In genomic region chr15:39426552-39427532, GRCh38 we compare ENCODE assay signal across 1 cellular context.
A peak's percentile ranks its signal among the peaks of the same experiment; 100 is the strongest.
TF ChIP-seq lines count a peak whose summit lies in the region.

No MANE protein-coding gene starts in this region.

TF ChIP-seq in GM12878, 131 proteins besides CTCF, POLR2A, EP300 and RAD21 (continued from another document and continues in another):
- TF ChIP-seq IRF3 (IDR thresholded peaks at IDR 0.05) (no peak), SIX5 (IDR thresholded peaks at IDR 0.05; ENCODE audit: low read depth, low read length, severe bottlenecking) (no peak), NBN (IDR thresholded peaks at IDR 0.05) (peak; percentile 63; the same call in 1 of the 2 replicates), ZBTB40 (IDR thresholded peaks at IDR 0.05; ENCODE audit: borderline replicate concordance) (no peak; the same call in 1 of the 2 replicates), KLF5 (IDR thresholded peaks at IDR 0.05; ENCODE audit: partially characterized antibody) (no peak), ZNF24 (IDR thresholded peaks at IDR 0.05) (0 out of 2 replicates have a peak, but pooled peaks have one; percentile 28), NR2F1 (conservative IDR thresholded peaks at IDR 0.05) (0 out of 2 replicates have a peak, but pooled peaks have one; percentile 43), CBX5 (IDR thresholded peaks at IDR 0.05; ENCODE audit: low read depth) (peak; percentile 96), CHD4 (IDR thresholded peaks at IDR 0.05) (no peak), TCF3 (IDR thresholded peaks at IDR 0.05; ENCODE audit: borderline replicate concordance, insufficient read depth, low read depth, low read length) (peak; percentile 97), TCF7 (IDR thresholded peaks at IDR 0.05; ENCODE audit: borderline replicate concordance) (no peak), ZNF622 (IDR thresholded peaks at IDR 0.05) (no peak), STAT3 (IDR thresholded peaks at IDR 0.05; ENCODE audit: low read depth, low read length) (0 out of 2 replicates have a peak, but pooled peaks have one; percentile 57), CHD2 (IDR thresholded peaks at IDR 0.05; ENCODE audit: borderline replicate concordance, low read depth, low read length) (peak; percentile 64; the same call in 1 of the 2 replicates), RUNX3 (IDR thresholded peaks at IDR 0.05; ENCODE audit: low read length) (peak; percentile 99), ATF3 (IDR thresholded peaks at IDR 0.05; ENCODE audit: borderline replicate concordance, extremely low read depth, low read depth, low read length) (no peak), SMAD1 (IDR thresholded peaks at IDR 0.05; ENCODE audit: low read depth, partially characterized antibody) (no peak), TCF12 (IDR thresholded peaks at IDR 0.05; ENCODE audit: low read depth, low read length) (peak; percentile 97), SUZ12 (IDR thresholded peaks at IDR 0.05; ENCODE audit: unreplicated experiment) (no peak), BRCA1 (IDR thresholded peaks at IDR 0.05; ENCODE audit: low read depth, low read length) (no peak), PRDM15 (CRISPR knock-in tag; IDR thresholded peaks at IDR 0.05) (no peak)
- TF ChIP-seq, protein P1, sequence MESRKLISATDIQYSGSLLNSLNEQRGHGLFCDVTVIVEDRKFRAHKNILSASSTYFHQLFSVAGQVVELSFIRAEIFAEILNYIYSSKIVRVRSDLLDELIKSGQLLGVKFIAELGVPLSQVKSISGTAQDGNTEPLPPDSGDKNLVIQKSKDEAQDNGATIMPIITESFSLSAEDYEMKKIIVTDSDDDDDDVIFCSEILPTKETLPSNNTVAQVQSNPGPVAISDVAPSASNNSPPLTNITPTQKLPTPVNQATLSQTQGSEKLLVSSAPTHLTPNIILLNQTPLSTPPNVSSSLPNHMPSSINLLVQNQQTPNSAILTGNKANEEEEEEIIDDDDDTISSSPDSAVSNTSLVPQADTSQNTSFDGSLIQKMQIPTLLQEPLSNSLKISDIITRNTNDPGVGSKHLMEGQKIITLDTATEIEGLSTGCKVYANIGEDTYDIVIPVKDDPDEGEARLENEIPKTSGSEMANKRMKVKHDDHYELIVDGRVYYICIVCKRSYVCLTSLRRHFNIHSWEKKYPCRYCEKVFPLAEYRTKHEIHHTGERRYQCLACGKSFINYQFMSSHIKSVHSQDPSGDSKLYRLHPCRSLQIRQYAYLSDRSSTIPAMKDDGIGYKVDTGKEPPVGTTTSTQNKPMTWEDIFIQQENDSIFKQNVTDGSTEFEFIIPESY (IDR thresholded peaks at IDR 0.05): no peak
- TF ChIP-seq, protein P2, sequence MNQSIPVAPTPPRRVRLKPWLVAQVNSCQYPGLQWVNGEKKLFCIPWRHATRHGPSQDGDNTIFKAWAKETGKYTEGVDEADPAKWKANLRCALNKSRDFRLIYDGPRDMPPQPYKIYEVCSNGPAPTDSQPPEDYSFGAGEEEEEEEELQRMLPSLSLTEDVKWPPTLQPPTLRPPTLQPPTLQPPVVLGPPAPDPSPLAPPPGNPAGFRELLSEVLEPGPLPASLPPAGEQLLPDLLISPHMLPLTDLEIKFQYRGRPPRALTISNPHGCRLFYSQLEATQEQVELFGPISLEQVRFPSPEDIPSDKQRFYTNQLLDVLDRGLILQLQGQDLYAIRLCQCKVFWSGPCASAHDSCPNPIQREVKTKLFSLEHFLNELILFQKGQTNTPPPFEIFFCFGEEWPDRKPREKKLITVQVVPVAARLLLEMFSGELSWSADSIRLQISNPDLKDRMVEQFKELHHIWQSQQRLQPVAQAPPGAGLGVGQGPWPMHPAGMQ (IDR thresholded peaks at IDR 0.05; ENCODE audit: borderline replicate concordance): no peak
- TF ChIP-seq, protein P3, sequence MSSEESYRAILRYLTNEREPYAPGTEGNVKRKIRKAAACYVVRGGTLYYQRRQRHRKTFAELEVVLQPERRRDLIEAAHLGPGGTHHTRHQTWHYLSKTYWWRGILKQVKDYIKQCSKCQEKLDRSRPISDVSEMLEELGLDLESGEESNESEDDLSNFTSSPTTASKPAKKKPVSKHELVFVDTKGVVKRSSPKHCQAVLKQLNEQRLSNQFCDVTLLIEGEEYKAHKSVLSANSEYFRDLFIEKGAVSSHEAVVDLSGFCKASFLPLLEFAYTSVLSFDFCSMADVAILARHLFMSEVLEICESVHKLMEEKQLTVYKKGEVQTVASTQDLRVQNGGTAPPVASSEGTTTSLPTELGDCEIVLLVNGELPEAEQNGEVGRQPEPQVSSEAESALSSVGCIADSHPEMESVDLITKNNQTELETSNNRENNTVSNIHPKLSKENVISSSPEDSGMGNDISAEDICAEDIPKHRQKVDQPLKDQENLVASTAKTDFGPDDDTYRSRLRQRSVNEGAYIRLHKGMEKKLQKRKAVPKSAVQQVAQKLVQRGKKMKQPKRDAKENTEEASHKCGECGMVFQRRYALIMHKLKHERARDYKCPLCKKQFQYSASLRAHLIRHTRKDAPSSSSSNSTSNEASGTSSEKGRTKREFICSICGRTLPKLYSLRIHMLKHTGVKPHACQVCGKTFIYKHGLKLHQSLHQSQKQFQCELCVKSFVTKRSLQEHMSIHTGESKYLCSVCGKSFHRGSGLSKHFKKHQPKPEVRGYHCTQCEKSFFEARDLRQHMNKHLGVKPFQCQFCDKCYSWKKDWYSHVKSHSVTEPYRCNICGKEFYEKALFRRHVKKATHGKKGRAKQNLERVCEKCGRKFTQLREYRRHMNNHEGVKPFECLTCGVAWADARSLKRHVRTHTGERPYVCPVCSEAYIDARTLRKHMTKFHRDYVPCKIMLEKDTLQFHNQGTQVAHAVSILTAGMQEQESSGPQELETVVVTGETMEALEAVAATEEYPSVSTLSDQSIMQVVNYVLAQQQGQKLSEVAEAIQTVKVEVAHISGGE (CRISPR knock-in tag; IDR thresholded peaks at IDR 0.05): no peak
- TF ChIP-seq, protein P4, sequence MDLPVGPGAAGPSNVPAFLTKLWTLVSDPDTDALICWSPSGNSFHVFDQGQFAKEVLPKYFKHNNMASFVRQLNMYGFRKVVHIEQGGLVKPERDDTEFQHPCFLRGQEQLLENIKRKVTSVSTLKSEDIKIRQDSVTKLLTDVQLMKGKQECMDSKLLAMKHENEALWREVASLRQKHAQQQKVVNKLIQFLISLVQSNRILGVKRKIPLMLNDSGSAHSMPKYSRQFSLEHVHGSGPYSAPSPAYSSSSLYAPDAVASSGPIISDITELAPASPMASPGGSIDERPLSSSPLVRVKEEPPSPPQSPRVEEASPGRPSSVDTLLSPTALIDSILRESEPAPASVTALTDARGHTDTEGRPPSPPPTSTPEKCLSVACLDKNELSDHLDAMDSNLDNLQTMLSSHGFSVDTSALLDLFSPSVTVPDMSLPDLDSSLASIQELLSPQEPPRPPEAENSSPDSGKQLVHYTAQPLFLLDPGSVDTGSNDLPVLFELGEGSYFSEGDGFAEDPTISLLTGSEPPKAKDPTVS (IDR thresholded peaks at IDR 0.05; ENCODE audit: low read depth, low read length): no peak
- TF ChIP-seq, protein P5, sequence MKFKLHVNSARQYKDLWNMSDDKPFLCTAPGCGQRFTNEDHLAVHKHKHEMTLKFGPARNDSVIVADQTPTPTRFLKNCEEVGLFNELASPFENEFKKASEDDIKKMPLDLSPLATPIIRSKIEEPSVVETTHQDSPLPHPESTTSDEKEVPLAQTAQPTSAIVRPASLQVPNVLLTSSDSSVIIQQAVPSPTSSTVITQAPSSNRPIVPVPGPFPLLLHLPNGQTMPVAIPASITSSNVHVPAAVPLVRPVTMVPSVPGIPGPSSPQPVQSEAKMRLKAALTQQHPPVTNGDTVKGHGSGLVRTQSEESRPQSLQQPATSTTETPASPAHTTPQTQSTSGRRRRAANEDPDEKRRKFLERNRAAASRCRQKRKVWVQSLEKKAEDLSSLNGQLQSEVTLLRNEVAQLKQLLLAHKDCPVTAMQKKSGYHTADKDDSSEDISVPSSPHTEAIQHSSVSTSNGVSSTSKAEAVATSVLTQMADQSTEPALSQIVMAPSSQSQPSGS (IDR thresholded peaks at IDR 0.05; ENCODE audit: low read length): peak; percentile 86
- TF ChIP-seq, protein P6, sequence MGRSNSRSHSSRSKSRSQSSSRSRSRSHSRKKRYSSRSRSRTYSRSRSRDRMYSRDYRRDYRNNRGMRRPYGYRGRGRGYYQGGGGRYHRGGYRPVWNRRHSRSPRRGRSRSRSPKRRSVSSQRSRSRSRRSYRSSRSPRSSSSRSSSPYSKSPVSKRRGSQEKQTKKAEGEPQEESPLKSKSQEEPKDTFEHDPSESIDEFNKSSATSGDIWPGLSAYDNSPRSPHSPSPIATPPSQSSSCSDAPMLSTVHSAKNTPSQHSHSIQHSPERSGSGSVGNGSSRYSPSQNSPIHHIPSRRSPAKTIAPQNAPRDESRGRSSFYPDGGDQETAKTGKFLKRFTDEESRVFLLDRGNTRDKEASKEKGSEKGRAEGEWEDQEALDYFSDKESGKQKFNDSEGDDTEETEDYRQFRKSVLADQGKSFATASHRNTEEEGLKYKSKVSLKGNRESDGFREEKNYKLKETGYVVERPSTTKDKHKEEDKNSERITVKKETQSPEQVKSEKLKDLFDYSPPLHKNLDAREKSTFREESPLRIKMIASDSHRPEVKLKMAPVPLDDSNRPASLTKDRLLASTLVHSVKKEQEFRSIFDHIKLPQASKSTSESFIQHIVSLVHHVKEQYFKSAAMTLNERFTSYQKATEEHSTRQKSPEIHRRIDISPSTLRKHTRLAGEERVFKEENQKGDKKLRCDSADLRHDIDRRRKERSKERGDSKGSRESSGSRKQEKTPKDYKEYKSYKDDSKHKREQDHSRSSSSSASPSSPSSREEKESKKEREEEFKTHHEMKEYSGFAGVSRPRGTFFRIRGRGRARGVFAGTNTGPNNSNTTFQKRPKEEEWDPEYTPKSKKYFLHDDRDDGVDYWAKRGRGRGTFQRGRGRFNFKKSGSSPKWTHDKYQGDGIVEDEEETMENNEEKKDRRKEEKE (IDR thresholded peaks at IDR 0.05): no peak
- TF ChIP-seq, protein P7, sequence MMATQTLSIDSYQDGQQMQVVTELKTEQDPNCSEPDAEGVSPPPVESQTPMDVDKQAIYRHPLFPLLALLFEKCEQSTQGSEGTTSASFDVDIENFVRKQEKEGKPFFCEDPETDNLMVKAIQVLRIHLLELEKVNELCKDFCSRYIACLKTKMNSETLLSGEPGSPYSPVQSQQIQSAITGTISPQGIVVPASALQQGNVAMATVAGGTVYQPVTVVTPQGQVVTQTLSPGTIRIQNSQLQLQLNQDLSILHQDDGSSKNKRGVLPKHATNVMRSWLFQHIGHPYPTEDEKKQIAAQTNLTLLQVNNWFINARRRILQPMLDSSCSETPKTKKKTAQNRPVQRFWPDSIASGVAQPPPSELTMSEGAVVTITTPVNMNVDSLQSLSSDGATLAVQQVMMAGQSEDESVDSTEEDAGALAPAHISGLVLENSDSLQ (IDR thresholded peaks at IDR 0.05): peak; percentile 30; the same call in 1 of the 2 replicates
